ENCODE assay signal across 9 cellular contexts in genomic region chr11:6315811-6316425, GRCh38. TPM values are rescaled to one million over a fixed set of nuclear protein-coding genes. Genes with fewer than 3 reads are reported as not detected.
A peak's percentile ranks its signal among the peaks of the same experiment; 100 is the strongest.
DNase-seq lines count a peak whose midpoint lies in the region; ATAC-seq, FAIRE-seq and TF ChIP-seq lines count a peak whose summit lies in the region.
"Had no signal": no experiment of that assay in that cellular context is flagged by ENCODE, and none has a peak within 500 bp of the region (broad histone marks: within the 10 kb centered on the region; RNA-seq: fewer than 3 reads in every experiment).

No MANE protein-coding gene starts in this region.

- no peaks in the 10 kb centered on the region for H3K9me1 ChIP-seq in K562 (ENCODE audit: control insufficient read depth, insufficient read depth, low read length)
- no peaks in the 10 kb centered on the region for H3K9me1 ChIP-seq in keratinocyte (ENCODE audit: control insufficient read depth, extremely low read depth, insufficient read depth, low read length)

- H3K4me3 ChIP-seq in OCI-LY7 (ENCODE audit: low read depth, low read length, poor library complexity, severe bottlenecking) (no peak overlapping the region), K562 (no peak overlapping the region), keratinocyte (ENCODE audit: control insufficient read depth in 2 of 3, extremely low read depth in 1 of 3, insufficient read depth in 2 of 3, low read depth in 1 of 3, low read length in 3 of 3) (no peak overlapping the region)
- H3K4me3 ChIP-seq: BLaER1 had no signal

- 0% methylated on average over 10 of the region's 10 CpGs for WGBS in K562 (ENCODE audit: insufficient coverage, low coverage, missing lambda C conversion rate)

- ATAC-seq in GM21423 (IDR thresholded peaks at IDR 0.05; ENCODE audit: unreplicated experiment), result peak; percentile 40
- peak; percentile 58 for ATAC-seq in HG03575 (IDR thresholded peaks at IDR 0.05; ENCODE audit: extremely low read depth, insufficient number of reproducible peaks, low FRiP score, unreplicated experiment)
- ATAC-seq in K562, result peak; percentile 98

- H3K79me2 ChIP-seq in OCI-LY7 (ENCODE audit: insufficient read depth, low read depth, low read length), result no peaks in the 10 kb centered on the region
- no peaks in the 10 kb centered on the region for H3K79me2 ChIP-seq in K562 (ENCODE audit: control insufficient read depth, insufficient read depth, low read length)
- H3K79me2 ChIP-seq in keratinocyte (ENCODE audit: control insufficient read depth, insufficient read depth, low read length), result peaks cover 11% of the 10 kb centered on the region

- dilution Hi-C loops in keratinocyte (cut with MboI; ENCODE audit: extremely low pct_ligation_motif_present, low sequenced_read_pairs), result no loop called here

- FAIRE-seq in K562 (lab: Jason Lieb, UNC) (peak; percentile 95), keratinocyte (lab: Jason Lieb, UNC) (peak; percentile 89)

- in situ Hi-C loops in K562 (cut with MboI), result no loop called here

- H3K9ac ChIP-seq in K562 (ENCODE audit: insufficient read depth in 1 of 2, low read depth in 2 of 2, low read length in 2 of 2) (no peak overlapping the region), keratinocyte (ENCODE audit: control insufficient read depth, extremely low read depth, insufficient read depth, low read length) (no peak overlapping the region)
- H3K9ac ChIP-seq: BLaER1 had no signal

- intact Hi-C loops in OCI-LY7 (cut with micrococcal nuclease; ENCODE audit: unreplicated experiment), result loop anchor here (1.0 to 5.0 kb wide), 2 partner anchors 49 to 293 kb away; no protein-coding TSS in a partner anchor
- intact Hi-C loops in K562 (cut with micrococcal nuclease), result loop anchor here (2.0 kb wide), 2 partner anchors 65 to 293 kb away; no protein-coding TSS in a partner anchor

- peak; percentile 38 for DNase-seq in DMS79 treated with DMSO at 0.1 percent for 48 hours (lab: John Stamatoyannopoulos, UW)
- no peak for DNase-seq in DMS79 (lab: John Stamatoyannopoulos, UW)
- DNase-seq in OCI-LY7 (ENCODE audit: low spot score), result peak; percentile 62
- peak; percentile 66 to 79 (median 70) for DNase-seq in K562 (ENCODE audit: extremely low read depth in 1 of 4, low spot score in 3 of 4)
- no peak for DNase-seq in keratinocyte (ENCODE audit: low read depth, low spot score)
- DNase-seq in stimulated activated CD4-positive, alpha-beta T cell treated with anti-CD3 and anti-CD28 coated beads, Interleukin-2, amount 100 ng/mL, for 24 hours, result peak; percentile 28 to 38

- POLR2A ChIA-PET in OCI-LY7 (lab: Charles Lee), result interaction anchor here (0.6 kb wide), 2 partner anchors 33 to 167 kb away, joined by 3 read pairs; no protein-coding TSS in a partner anchor
- POLR2A ChIA-PET in K562 (lab: Yijun Ruan, JAX), result no interaction called here

- no peaks in the 10 kb centered on the region for H3K9me2 ChIP-seq in OCI-LY7 (ENCODE audit: insufficient read depth, low read length)

- H3K27ac ChIP-seq in OCI-LY7 (ENCODE audit: low read depth, low read length, poor library complexity, severe bottlenecking) (no peak overlapping the region), K562 (ENCODE audit: extremely low read depth, low read depth, low read length) (no peak overlapping the region), keratinocyte (ENCODE audit: control insufficient read depth, insufficient read depth, low read length) (no peak overlapping the region)
- H3K27ac ChIP-seq: BLaER1 had no signal

- H2AFZ ChIP-seq in OCI-LY7 (ENCODE audit: low read length) (no peak overlapping the region), K562 (ENCODE audit: low read depth, low read length) (no peak overlapping the region), keratinocyte (ENCODE audit: control insufficient read depth, low read length) (no peak overlapping the region)

- no peak for TF ChIP-seq POLR2A in K562 (conservative IDR thresholded peaks at IDR 0.05)

- no TSS peak for BruUV-seq in OCI-LY7 (replicated peaks; lab: Mats Ljungman, UMichigan)
- BruUV-seq in K562 (replicated peaks; lab: Mats Ljungman, UMichigan), result no TSS peak

- no peaks in the 10 kb centered on the region for H3K9me3 ChIP-seq in OCI-LY7 (ENCODE audit: low read length)
- no peaks in the 10 kb centered on the region for H3K9me3 ChIP-seq in K562 (replicated peaks; ENCODE audit: control insufficient read depth, insufficient read depth, low read depth, low read length)
- H3K9me3 ChIP-seq in keratinocyte (ENCODE audit: control insufficient read depth, low read depth, low read length), result no peaks in the 10 kb centered on the region
- H3K9me3 ChIP-seq: BLaER1 had no signal

- peak; percentile 68 to 87 for TF ChIP-seq RAD21 in K562 (CRISPR knock-in tag; conservative IDR thresholded peaks at IDR 0.05 in 1 of 2, IDR thresholded peaks at IDR 0.05 in 1 of 2)

- H3K27me3 ChIP-seq in K562 (ENCODE audit: control insufficient read depth in 2 of 2, insufficient read depth in 2 of 2, low read length in 2 of 2) (peaks cover 21 to 39% of the 10 kb centered on the region in 2 experiments; a peak in 3 of 5 replicates), keratinocyte (ENCODE audit: control insufficient read depth, extremely low read depth, insufficient read depth, low read length) (no peaks in the 10 kb centered on the region)
- H3K27me3 ChIP-seq: BLaER1 had no signal

- no peak for TF ChIP-seq EP300 in K562 (IDR thresholded peaks at IDR 0.05; ENCODE audit: low read length)

- no peaks in the 10 kb centered on the region for H4K20me1 ChIP-seq in OCI-LY7 (ENCODE audit: insufficient read depth, low read length)
- H4K20me1 ChIP-seq in K562 (replicated peaks; ENCODE audit: control insufficient read depth, insufficient read depth, low read length), result no peaks in the 10 kb centered on the region
- H4K20me1 ChIP-seq in keratinocyte (ENCODE audit: control insufficient read depth, extremely low read depth, insufficient read depth, low read length), result no peaks in the 10 kb centered on the region
- H4K20me1 ChIP-seq: BLaER1 had no signal

- no peaks in the 10 kb centered on the region for H3K36me3 ChIP-seq in OCI-LY7 (ENCODE audit: insufficient read depth, low read length)
- H3K36me3 ChIP-seq in K562 (ENCODE audit: control insufficient read depth, insufficient read depth, low read length), result no peaks in the 10 kb centered on the region
- no peaks in the 10 kb centered on the region for H3K36me3 ChIP-seq in keratinocyte (ENCODE audit: control insufficient read depth in 2 of 2, extremely low read depth in 1 of 2, insufficient read depth in 2 of 2, low read length in 2 of 2)
- H3K36me3 ChIP-seq: BLaER1 had no signal

- TF ChIP-seq CTCF in OCI-LY7 (conservative IDR thresholded peaks at IDR 0.05; ENCODE audit: low read length), result peak; percentile 87
- TF ChIP-seq CTCF in K562 (IDR thresholded peaks at IDR 0.05 in 2 of 3, conservative IDR thresholded peaks at IDR 0.05 in 1 of 3; ENCODE audit: insufficient read depth in 2 of 3, low read depth in 1 of 3, low read length in 3 of 3), result peak; percentile 80 to 89 (median 88)
- peak; percentile 91 to 98 (median 94) for TF ChIP-seq CTCF in keratinocyte (optimal IDR thresholded peaks at IDR 0.05 in 1 of 3, IDR thresholded peaks at IDR 0.05 in 1 of 3, conservative IDR thresholded peaks at IDR 0.05 in 1 of 3; ENCODE audit: extremely low read depth in 1 of 3, insufficient read depth in 2 of 3, low read length in 3 of 3)

- CTCF ChIA-PET in OCI-LY7 (lab: Charles Lee; ENCODE audit: unreplicated experiment), result no interaction called here
- CTCF ChIA-PET in K562 (lab: Yijun Ruan, JAX; ENCODE audit: low intra/inter-chr PET ratio), result interaction anchor here (0.7 to 1.6 kb wide), 4 partner anchors 64 to 307 kb away, joined by 3 to 5 read pairs (median 4); no protein-coding TSS in a partner anchor

- H3K4me1 ChIP-seq in OCI-LY7 (ENCODE audit: insufficient read depth, low read length, poor library complexity, severe bottlenecking), result no peaks in the 10 kb centered on the region
- H3K4me1 ChIP-seq in K562 (replicated peaks in 1 of 2; ENCODE audit: control insufficient read depth in 2 of 2, insufficient read depth in 2 of 2, low read length in 2 of 2), result peaks cover 3 to 19% of the 10 kb centered on the region in 2 experiments; a peak in 4 of 5 replicates
- H3K4me1 ChIP-seq in keratinocyte (ENCODE audit: control insufficient read depth, extremely low read depth, insufficient read depth, low read length), result peaks cover 20% of the 10 kb centered on the region
- H3K4me1 ChIP-seq: BLaER1 had no signal

- no peak overlapping the region for H3K4me2 ChIP-seq in OCI-LY7 (ENCODE audit: low read length)
- H3K4me2 ChIP-seq in K562 (ENCODE audit: insufficient read depth, low read length), result no peak overlapping the region
- no peak overlapping the region for H3K4me2 ChIP-seq in keratinocyte (ENCODE audit: control insufficient read depth, extremely low read depth, insufficient read depth, low read depth, low read length)
- H3K4me2 ChIP-seq: BLaER1 had no signal

RNA-seq across cellular contexts. Expression of gene CAVIN3, which starts 4.4 kb away (rescaled TPM):
- not detected in 2 replicates for total RNA-seq in OCI-LY7 (2014; rRNA removed; shearing (Covaris generic))
- total RNA-seq in OCI-LY7 (2022) (not detected in 2 replicates), K562 (2014; rRNA removed) (not detected in 2 replicates), K562 (2014; rRNA removed; fragmentation: Illumina TruSeq; extraction: Trizol) (not detected in 2 replicates), K562 (2015; rRNA removed; fragmentation: Illumina TruSeq; extraction: Trizol) (not detected in 2 replicates), K562 (2021) (0.13 and 0.20 TPM in 2 replicates)
- total RNA-seq in K562 (2011; cell fraction: chromatin; rRNA removed; ENCODE audit: low replicate concordance), result not detected in 2 replicates
- not detected in 2 replicates for total RNA-seq in K562 (2011; cell fraction: nucleolus; rRNA removed)
- not detected in 2 replicates for total RNA-seq in K562 (2011; cell fraction: nucleoplasm; rRNA removed)
- polyA plus RNA-seq in K562 (2011; rRNA removed) (not detected in 2 replicates), K562 (2014; fragmentation: Illumina TruSeq; extraction: Trizol) (not detected in 2 replicates), K562 (2014; fragmentation: Nextera tagmentation; extraction: Ambion mirVana) (not detected), K562 (2014; rRNA removed) (not detected in 2 replicates), keratinocyte (26.0 to 43.0 TPM (median 30.1 TPM) in 3 replicates)
- 0.06 TPM in 1 of 2 replicates, not detected in the other for polyA plus RNA-seq in K562 (2011; cell fraction: cytosol; rRNA removed)
- not detected in 2 replicates for polyA plus RNA-seq in K562 (2011; cell fraction: nucleus; rRNA removed)
- polyA plus RNA-seq in K562 (2012), result not detected in 2 replicates
- not detected in 2 replicates for polyA minus RNA-seq in K562 (2011; rRNA and poly(A)+ RNA removed)
- not detected in 2 replicates for polyA minus RNA-seq in K562 (2011; cell fraction: cytosol; rRNA and poly(A)+ RNA removed)
- not detected in 2 replicates for polyA minus RNA-seq in K562 (2011; cell fraction: nucleus; rRNA and poly(A)+ RNA removed)
- 1.6 TPM for polyA plus RNA-seq in keratinocyte (2011; ENCODE audit: low read depth)
- 12.2 and 49.7 TPM in 2 replicates for polyA plus RNA-seq in keratinocyte (2011; cell fraction: cytosol; rRNA removed)
- polyA plus RNA-seq in keratinocyte (2011; cell fraction: nucleus; rRNA removed), result 15.5 and 20.8 TPM in 2 replicates
- 5.5 and 85.3 TPM in 2 replicates for polyA plus RNA-seq in keratinocyte (2012; ENCODE audit: low replicate concordance)
- 3.3 to 6.2 TPM (median 3.4 TPM) in 3 replicates for polyA minus RNA-seq in keratinocyte
- polyA minus RNA-seq in keratinocyte (2011; cell fraction: cytosol; rRNA and poly(A)+ RNA removed), result 23.0 TPM
- polyA minus RNA-seq in keratinocyte (2011; cell fraction: nucleus; rRNA and poly(A)+ RNA removed), result 8.4 and 9.0 TPM in 2 replicates

RNA-seq across cellular contexts. Expression of gene CCKBR, which starts 56.3 kb away (rescaled TPM):
- total RNA-seq in OCI-LY7 (2014; rRNA removed; shearing (Covaris generic)), result not detected in 2 replicates
- not detected in 2 replicates for total RNA-seq in OCI-LY7 (2022)
- total RNA-seq in K562 (2011; cell fraction: chromatin; rRNA removed; ENCODE audit: low replicate concordance), result not detected in 2 replicates
- not detected in 2 replicates for total RNA-seq in K562 (2011; cell fraction: nucleolus; rRNA removed)
- total RNA-seq in K562 (2011; cell fraction: nucleoplasm; rRNA removed), result not detected in 2 replicates
- not detected in 2 replicates for total RNA-seq in K562 (2014; rRNA removed)
- total RNA-seq in K562 (2014; rRNA removed; fragmentation: Illumina TruSeq; extraction: Trizol), result not detected in 2 replicates
- total RNA-seq in K562 (2015; rRNA removed; fragmentation: Illumina TruSeq; extraction: Trizol), result not detected in 2 replicates
- not detected in 2 replicates for total RNA-seq in K562 (2021)
- polyA plus RNA-seq in K562 (2011; rRNA removed), result not detected in 2 replicates
- polyA plus RNA-seq in K562 (2011; cell fraction: cytosol; rRNA removed), result not detected in 2 replicates
- not detected in 2 replicates for polyA plus RNA-seq in K562 (2011; cell fraction: nucleus; rRNA removed)
- polyA plus RNA-seq in K562 (2012), result not detected in 2 replicates
- polyA plus RNA-seq in K562 (2014; fragmentation: Illumina TruSeq; extraction: Trizol), result not detected in 2 replicates
- polyA plus RNA-seq in K562 (2014; fragmentation: Nextera tagmentation; extraction: Ambion mirVana), result not detected
- polyA plus RNA-seq in K562 (2014; rRNA removed), result not detected in 2 replicates
- not detected in 2 replicates for polyA minus RNA-seq in K562 (2011; rRNA and poly(A)+ RNA removed)
- not detected in 2 replicates for polyA minus RNA-seq in K562 (2011; cell fraction: cytosol; rRNA and poly(A)+ RNA removed)
- not detected in 2 replicates for polyA minus RNA-seq in K562 (2011; cell fraction: nucleus; rRNA and poly(A)+ RNA removed)
- polyA plus RNA-seq in keratinocyte, result not detected in 3 replicates
- not detected for polyA plus RNA-seq in keratinocyte (2011; ENCODE audit: low read depth)
- 0.03 TPM in 1 of 2 replicates, not detected in the other for polyA plus RNA-seq in keratinocyte (2011; cell fraction: cytosol; rRNA removed)
- polyA plus RNA-seq in keratinocyte (2011; cell fraction: nucleus; rRNA removed), result not detected in 2 replicates
- polyA plus RNA-seq in keratinocyte (2012; ENCODE audit: low replicate concordance), result not detected in 2 replicates
- polyA minus RNA-seq in keratinocyte, result not detected in 3 replicates
- polyA minus RNA-seq in keratinocyte (2011; cell fraction: cytosol; rRNA and poly(A)+ RNA removed), result not detected
- not detected in 2 replicates for polyA minus RNA-seq in keratinocyte (2011; cell fraction: nucleus; rRNA and poly(A)+ RNA removed)

Comparison
In these comparisons a context has a peak if more than half of its experiments do, and no peak if none do; other contexts are left out.
1. DNase-seq: peak in DMS79 treated with DMSO at 0.1 percent for 48 hours (single experiment), OCI-LY7 (single experiment), K562 (4 of 4) and stimulated activated CD4-positive, alpha-beta T cell treated with anti-CD3 and anti-CD28 coated beads, Interleukin-2, amount 100 ng/mL, for 24 hours (2 of 2); none in DMS79 (single experiment) and keratinocyte (single experiment).
2. ATAC-seq: peak in every context shown above with its lines; median percentile 98 in K562; 58 in HG03575; 40 in GM21423.
3. Peak in every context shown above with its lines, with median percentiles within 50 percentile points of each other: CTCF ChIP-seq.